Comparison of ENCODE assay signal across 8 cellular contexts in the genomic region with DNA sequence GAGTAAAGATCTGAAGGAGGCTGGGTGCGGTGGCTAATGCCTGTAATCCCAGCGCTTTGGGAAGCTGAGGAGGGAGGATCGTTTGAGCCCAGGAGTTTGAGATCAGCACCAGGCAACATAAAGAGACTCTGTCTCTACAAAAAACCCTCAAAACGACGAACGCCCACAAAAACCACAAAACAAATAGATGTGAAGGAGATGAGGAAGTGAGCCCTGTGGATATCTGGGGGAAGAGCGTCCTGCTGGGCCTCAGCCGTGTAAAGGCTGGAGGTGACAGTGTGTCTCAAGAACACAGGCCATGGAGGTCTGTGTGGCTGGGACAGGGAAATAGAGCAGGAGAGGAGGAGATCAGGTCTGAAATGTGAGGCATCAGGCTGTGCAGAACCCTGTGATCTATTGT.
A peak's percentile ranks its signal among the peaks of the same experiment; 100 is the strongest.
DNase-seq lines count a peak whose midpoint lies in the region; ATAC-seq, FAIRE-seq and TF ChIP-seq lines count a peak whose summit lies in the region.

No MANE protein-coding gene starts in this region.

- TF ChIP-seq CTCF in GM12864 (IDR thresholded peaks at IDR 0.05; ENCODE audit: low read depth, low read length, missing control alignments) (no peak), D721Med (IDR thresholded peaks at IDR 0.05; ENCODE audit: insufficient read depth, missing control alignments) (no peak)

- CTCF ChIA-PET in activated CD4-positive, alpha-beta memory T cell treated with anti-CD3 and anti-CD28 coated beads, Interleukin-2, amount 10 ng/mL, durations not matched to agents 7 days and 5 days (lab: Charles Lee) = no interaction called here

- no peaks in the 10 kb centered on the region for H3K27me3 Mint-ChIP-seq in activated CD4-positive, alpha-beta memory T cell treated with anti-CD3 and anti-CD28 coated beads, Interleukin-2, amount 10 ng/mL, durations not matched to agents 7 days and 5 days

- ATAC-seq in GM21526 (IDR thresholded peaks at IDR 0.05; ENCODE audit: low FRiP score, unreplicated experiment) = peak; percentile 83
- no peak for ATAC-seq in esophagus mucosa

- DNase-seq in GM12864 (ENCODE audit: low read depth) = peak; percentile 35
- DNase-seq in HK-2 (ENCODE audit: unreplicated experiment) = peak; percentile 24
- DNase-seq in activated CD4-positive, alpha-beta memory T cell treated with anti-CD3 and anti-CD28 coated beads, Interleukin-2, amount 10 ng/mL, durations not matched to agents 7 days and 5 days = peak; percentile 18
- peak; percentile 4 for DNase-seq in stromal cell of bone marrow (ENCODE audit: low read depth)
- no peak for DNase-seq in D721Med (ENCODE audit: insufficient read length, low spot score)
- no peak for DNase-seq in hepatic stellate cell (ENCODE audit: low spot score)

- no peak overlapping the region for H3K27ac Mint-ChIP-seq in activated CD4-positive, alpha-beta memory T cell treated with anti-CD3 and anti-CD28 coated beads, Interleukin-2, amount 10 ng/mL, durations not matched to agents 7 days and 5 days

- no peak for FAIRE-seq in D721Med (lab: Jason Lieb, UNC)

- H3K4me3 Mint-ChIP-seq in activated CD4-positive, alpha-beta memory T cell treated with anti-CD3 and anti-CD28 coated beads, Interleukin-2, amount 10 ng/mL, durations not matched to agents 7 days and 5 days = no peak overlapping the region

- peaks cover 7% of the 10 kb centered on the region for H3K4me1 Mint-ChIP-seq in activated CD4-positive, alpha-beta memory T cell treated with anti-CD3 and anti-CD28 coated beads, Interleukin-2, amount 10 ng/mL, durations not matched to agents 7 days and 5 days

- H3K36me3 Mint-ChIP-seq in activated CD4-positive, alpha-beta memory T cell treated with anti-CD3 and anti-CD28 coated beads, Interleukin-2, amount 10 ng/mL, durations not matched to agents 7 days and 5 days (ENCODE audit: low read depth) = peaks cover 4% of the 10 kb centered on the region

- POLR2A ChIA-PET in activated CD4-positive, alpha-beta memory T cell treated with anti-CD3 and anti-CD28 coated beads, Interleukin-2, amount 10 ng/mL, durations not matched to agents 7 days and 5 days (lab: Charles Lee) = no interaction called here

- no peaks in the 10 kb centered on the region for H3K9me3 Mint-ChIP-seq in activated CD4-positive, alpha-beta memory T cell treated with anti-CD3 and anti-CD28 coated beads, Interleukin-2, amount 10 ng/mL, durations not matched to agents 7 days and 5 days

- no peak overlapping the region for H3K4me3 ChIP-seq in GM12864 (ENCODE audit: low read depth, low read length)

Comparison
In these comparisons a context has a peak if more than half of its experiments do, and no peak if none do; other contexts are left out.
1. DNase-seq: peak in GM12864 (single experiment), HK-2 (single experiment), activated CD4-positive, alpha-beta memory T cell treated with anti-CD3 and anti-CD28 coated beads, Interleukin-2, amount 10 ng/mL, durations not matched to agents 7 days and 5 days (single experiment) and stromal cell of bone marrow (single experiment); none in D721Med (single experiment) and hepatic stellate cell (single experiment).